ENCODE assay signal across 28 cellular contexts in the genomic region with DNA sequence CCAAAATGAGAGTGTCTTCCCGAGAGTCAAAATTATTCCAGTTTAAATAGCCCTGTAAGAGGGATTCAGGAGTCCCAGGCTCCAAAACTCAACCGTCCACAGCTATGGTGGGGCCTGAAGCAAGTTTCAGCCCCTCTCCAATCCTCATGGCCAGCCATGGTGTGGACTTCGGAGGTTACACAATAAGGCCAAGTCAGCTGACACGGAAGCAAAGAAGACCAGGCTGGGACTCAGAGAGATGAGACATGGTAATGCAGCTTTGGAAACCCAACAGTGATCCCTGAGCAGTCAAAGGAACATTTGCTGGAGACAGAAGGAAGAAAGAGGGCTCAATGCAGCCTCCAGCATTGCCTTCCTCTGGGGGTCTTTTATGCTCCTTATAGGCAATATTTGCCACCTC.
"Had no signal": no experiment of that assay in that cellular context is flagged by ENCODE, and none has a peak within 500 bp of the region (broad histone marks: within the 10 kb centered on the region; RNA-seq: fewer than 3 reads in every experiment).

No MANE protein-coding gene starts in this region.

- H3K27ac ChIP-seq: ascending aorta, breast epithelium, esophagus muscularis mucosa, foreskin keratinocyte, gastrocnemius medialis had no signal

- H3K27me3 ChIP-seq: ascending aorta, breast epithelium had no signal

- H3K4me3 ChIP-seq: ascending aorta, breast epithelium, esophagus muscularis mucosa, gastrocnemius medialis had no signal

- H3K27ac Mint-ChIP-seq: activated CD4-positive, alpha-beta memory T cell treated with anti-CD3 and anti-CD28 coated beads, Interleukin-2, amount 10 ng/mL, durations not matched to agents 7 days and 5 days; activated CD4-positive, alpha-beta T cell treated with anti-CD3 and anti-CD28 coated beads for 36 hours; activated CD4-positive, alpha-beta T cell treated with anti-CD3 and anti-CD28 coated beads, Interleukin-2, amount 10 ng/mL, durations not matched to agents 7 days and 5 days; activated naive CD4-positive, alpha-beta T cell treated with anti-CD3 and anti-CD28 coated beads, Interleukin-2, amount 10 ng/mL, durations not matched to agents 7 days and 5 days; activated naive CD4-positive, alpha-beta T cell treated with anti-CD3 and anti-CD28 coated beads, Interleukin-2, amount 50 U/mL, for 72 hours; activated naive CD8-positive, alpha-beta T cell treated with anti-CD3 and anti-CD28 coated beads, Interleukin-2, amount 10 ng/mL, durations not matched to agents 7 days and 5 days; activated T-cell treated with anti-CD3 and anti-CD28 coated beads, Interleukin-2, amount 50 U/mL, for 24 hours; activated T-cell treated with anti-CD3 and anti-CD28 coated beads, Interleukin-2, amount 50 U/mL, for 72 hours; brain; effector memory CD8-positive, alpha-beta T cell had no signal

- H3K27me3 Mint-ChIP-seq: activated CD4-positive, alpha-beta T cell treated with anti-CD3 and anti-CD28 coated beads for 36 hours had no signal

- H3K4me1 ChIP-seq: ascending aorta, breast epithelium, esophagus muscularis mucosa, gastrocnemius medialis had no signal

- ATAC-seq: activated CD4-positive, alpha-beta T cell treated with anti-CD3 and anti-CD28 coated beads for 36 hours; activated naive CD4-positive, alpha-beta T cell treated with anti-CD3 and anti-CD28 coated beads, Interleukin-2, amount 50 U/mL, for 72 hours; activated T-cell treated with anti-CD3 and anti-CD28 coated beads, Interleukin-2, amount 50 U/mL, for 72 hours; effector memory CD8-positive, alpha-beta T cell; foreskin keratinocyte; gastrocnemius medialis had no signal

- H3K9me3 Mint-ChIP-seq: activated CD4-positive, alpha-beta memory T cell treated with anti-CD3 and anti-CD28 coated beads, Interleukin-2, amount 10 ng/mL, durations not matched to agents 7 days and 5 days; central memory CD8-positive, alpha-beta T cell had no signal

- DNase-seq: activated CD4-positive, alpha-beta memory T cell treated with anti-CD3 and anti-CD28 coated beads, Interleukin-2, amount 10 ng/mL, durations not matched to agents 7 days and 5 days; activated CD4-positive, alpha-beta T cell treated with anti-CD3 and anti-CD28 coated beads for 36 hours; activated CD4-positive, alpha-beta T cell treated with anti-CD3 and anti-CD28 coated beads, Interleukin-2, amount 10 ng/mL, durations not matched to agents 7 days and 5 days; activated CD4-positive, alpha-beta T cell treated with anti-CD3 and anti-CD28 coated beads, Interleukin-2, amount 50 U/mL, for 4 hours; activated CD4-positive, CD25-positive, alpha-beta regulatory T cell; activated CD4-positive, CD25-positive, alpha-beta regulatory T cell treated with anti-CD3 and anti-CD28 coated beads, Interleukin-2, amount 50 U/mL, for 72 hours; activated CD8-positive, alpha-beta memory T cell treated with anti-CD3 and anti-CD28 coated beads, Interleukin-2, amount 50 U/mL, for 48 hours; activated gamma-delta T cell; activated naive CD4-positive, alpha-beta T cell; activated naive CD4-positive, alpha-beta T cell treated with anti-CD3 and anti-CD28 coated beads, Interleukin-2, amount 10 ng/mL, durations not matched to agents 7 days and 5 days; activated naive CD8-positive, alpha-beta T cell treated with anti-CD3 and anti-CD28 coated beads, Interleukin-2, amount 10 ng/mL, durations not matched to agents 7 days and 5 days; activated T-cell treated with anti-CD3 and anti-CD28 coated beads for 4 hours; activated T-cell treated with anti-CD3 and anti-CD28 coated beads, Interleukin-2, amount 50 U/mL, for 24 hours; activated T-cell treated with anti-CD3 and anti-CD28 coated beads, Interleukin-2, amount 50 U/mL, for 72 hours; cortex of kidney; dermis blood vessel endothelial cell; effector CD4-positive, alpha-beta T cell; effector memory CD8-positive, alpha-beta T cell; erythroblast; foreskin keratinocyte; gastrocnemius medialis; T-helper 2 cell had no signal

- H3K36me3 ChIP-seq: ascending aorta, breast epithelium, esophagus muscularis mucosa, gastrocnemius medialis had no signal

- H3K4me3 Mint-ChIP-seq: activated CD4-positive, alpha-beta memory T cell treated with anti-CD3 and anti-CD28 coated beads, Interleukin-2, amount 10 ng/mL, durations not matched to agents 7 days and 5 days; activated CD4-positive, alpha-beta T cell treated with anti-CD3 and anti-CD28 coated beads for 36 hours; activated CD4-positive, alpha-beta T cell treated with anti-CD3 and anti-CD28 coated beads, Interleukin-2, amount 10 ng/mL, durations not matched to agents 7 days and 5 days; activated naive CD4-positive, alpha-beta T cell treated with anti-CD3 and anti-CD28 coated beads, Interleukin-2, amount 10 ng/mL, durations not matched to agents 7 days and 5 days; activated naive CD8-positive, alpha-beta T cell treated with anti-CD3 and anti-CD28 coated beads, Interleukin-2, amount 10 ng/mL, durations not matched to agents 7 days and 5 days; activated T-cell treated with anti-CD3 and anti-CD28 coated beads, Interleukin-2, amount 50 U/mL, for 24 hours; activated T-cell treated with anti-CD3 and anti-CD28 coated beads, Interleukin-2, amount 50 U/mL, for 72 hours; brain; central memory CD8-positive, alpha-beta T cell; effector memory CD8-positive, alpha-beta T cell had no signal

- H3K36me3 Mint-ChIP-seq: brain had no signal

- H3K9me3 ChIP-seq: ascending aorta, breast epithelium, esophagus muscularis mucosa, gastrocnemius medialis had no signal
